In the genomic region with DNA sequence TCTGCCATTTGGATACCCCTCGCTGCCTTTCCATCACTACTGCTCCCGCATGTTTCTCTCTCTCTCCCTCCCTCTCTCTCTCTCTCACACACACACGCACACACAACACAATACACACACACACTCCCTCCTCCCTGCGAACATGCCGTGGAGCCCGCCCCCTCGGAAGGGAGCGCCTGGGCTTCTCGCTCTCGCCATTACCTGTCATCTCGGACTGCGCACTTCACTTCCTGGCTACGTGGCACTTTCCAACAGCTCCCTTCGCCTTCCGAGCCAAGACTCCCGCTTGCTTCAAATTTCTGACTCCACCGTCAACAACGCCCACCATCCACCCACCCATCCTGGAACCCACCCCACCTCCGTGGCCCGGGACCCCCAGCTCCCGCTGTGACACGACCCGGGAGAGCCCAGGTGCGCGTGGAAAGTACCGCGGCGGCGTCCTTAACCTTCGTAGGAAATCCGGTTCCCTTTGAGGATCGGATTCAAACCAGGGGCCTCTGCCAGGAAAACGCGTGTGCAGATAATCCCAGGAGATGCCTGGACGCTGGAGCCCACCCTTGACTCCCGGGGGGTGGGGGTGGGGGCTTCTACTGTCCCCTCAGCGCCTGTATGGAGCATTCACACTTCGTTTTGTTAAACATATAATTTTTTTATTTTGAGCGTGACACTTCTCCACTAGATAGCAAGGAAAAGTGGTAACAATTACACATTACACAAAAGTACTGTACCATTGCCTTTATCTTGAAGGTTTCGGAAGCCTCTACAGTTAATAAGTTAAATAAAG, we compare ENCODE assay signal across 1 cellular context.
TF ChIP-seq lines count a peak whose summit lies in the region.

No MANE protein-coding gene starts in this region.

TF ChIP-seq in GM23338, 12 proteins besides CTCF, POLR2A, EP300 and RAD21:
- TF ChIP-seq, protein P1, sequence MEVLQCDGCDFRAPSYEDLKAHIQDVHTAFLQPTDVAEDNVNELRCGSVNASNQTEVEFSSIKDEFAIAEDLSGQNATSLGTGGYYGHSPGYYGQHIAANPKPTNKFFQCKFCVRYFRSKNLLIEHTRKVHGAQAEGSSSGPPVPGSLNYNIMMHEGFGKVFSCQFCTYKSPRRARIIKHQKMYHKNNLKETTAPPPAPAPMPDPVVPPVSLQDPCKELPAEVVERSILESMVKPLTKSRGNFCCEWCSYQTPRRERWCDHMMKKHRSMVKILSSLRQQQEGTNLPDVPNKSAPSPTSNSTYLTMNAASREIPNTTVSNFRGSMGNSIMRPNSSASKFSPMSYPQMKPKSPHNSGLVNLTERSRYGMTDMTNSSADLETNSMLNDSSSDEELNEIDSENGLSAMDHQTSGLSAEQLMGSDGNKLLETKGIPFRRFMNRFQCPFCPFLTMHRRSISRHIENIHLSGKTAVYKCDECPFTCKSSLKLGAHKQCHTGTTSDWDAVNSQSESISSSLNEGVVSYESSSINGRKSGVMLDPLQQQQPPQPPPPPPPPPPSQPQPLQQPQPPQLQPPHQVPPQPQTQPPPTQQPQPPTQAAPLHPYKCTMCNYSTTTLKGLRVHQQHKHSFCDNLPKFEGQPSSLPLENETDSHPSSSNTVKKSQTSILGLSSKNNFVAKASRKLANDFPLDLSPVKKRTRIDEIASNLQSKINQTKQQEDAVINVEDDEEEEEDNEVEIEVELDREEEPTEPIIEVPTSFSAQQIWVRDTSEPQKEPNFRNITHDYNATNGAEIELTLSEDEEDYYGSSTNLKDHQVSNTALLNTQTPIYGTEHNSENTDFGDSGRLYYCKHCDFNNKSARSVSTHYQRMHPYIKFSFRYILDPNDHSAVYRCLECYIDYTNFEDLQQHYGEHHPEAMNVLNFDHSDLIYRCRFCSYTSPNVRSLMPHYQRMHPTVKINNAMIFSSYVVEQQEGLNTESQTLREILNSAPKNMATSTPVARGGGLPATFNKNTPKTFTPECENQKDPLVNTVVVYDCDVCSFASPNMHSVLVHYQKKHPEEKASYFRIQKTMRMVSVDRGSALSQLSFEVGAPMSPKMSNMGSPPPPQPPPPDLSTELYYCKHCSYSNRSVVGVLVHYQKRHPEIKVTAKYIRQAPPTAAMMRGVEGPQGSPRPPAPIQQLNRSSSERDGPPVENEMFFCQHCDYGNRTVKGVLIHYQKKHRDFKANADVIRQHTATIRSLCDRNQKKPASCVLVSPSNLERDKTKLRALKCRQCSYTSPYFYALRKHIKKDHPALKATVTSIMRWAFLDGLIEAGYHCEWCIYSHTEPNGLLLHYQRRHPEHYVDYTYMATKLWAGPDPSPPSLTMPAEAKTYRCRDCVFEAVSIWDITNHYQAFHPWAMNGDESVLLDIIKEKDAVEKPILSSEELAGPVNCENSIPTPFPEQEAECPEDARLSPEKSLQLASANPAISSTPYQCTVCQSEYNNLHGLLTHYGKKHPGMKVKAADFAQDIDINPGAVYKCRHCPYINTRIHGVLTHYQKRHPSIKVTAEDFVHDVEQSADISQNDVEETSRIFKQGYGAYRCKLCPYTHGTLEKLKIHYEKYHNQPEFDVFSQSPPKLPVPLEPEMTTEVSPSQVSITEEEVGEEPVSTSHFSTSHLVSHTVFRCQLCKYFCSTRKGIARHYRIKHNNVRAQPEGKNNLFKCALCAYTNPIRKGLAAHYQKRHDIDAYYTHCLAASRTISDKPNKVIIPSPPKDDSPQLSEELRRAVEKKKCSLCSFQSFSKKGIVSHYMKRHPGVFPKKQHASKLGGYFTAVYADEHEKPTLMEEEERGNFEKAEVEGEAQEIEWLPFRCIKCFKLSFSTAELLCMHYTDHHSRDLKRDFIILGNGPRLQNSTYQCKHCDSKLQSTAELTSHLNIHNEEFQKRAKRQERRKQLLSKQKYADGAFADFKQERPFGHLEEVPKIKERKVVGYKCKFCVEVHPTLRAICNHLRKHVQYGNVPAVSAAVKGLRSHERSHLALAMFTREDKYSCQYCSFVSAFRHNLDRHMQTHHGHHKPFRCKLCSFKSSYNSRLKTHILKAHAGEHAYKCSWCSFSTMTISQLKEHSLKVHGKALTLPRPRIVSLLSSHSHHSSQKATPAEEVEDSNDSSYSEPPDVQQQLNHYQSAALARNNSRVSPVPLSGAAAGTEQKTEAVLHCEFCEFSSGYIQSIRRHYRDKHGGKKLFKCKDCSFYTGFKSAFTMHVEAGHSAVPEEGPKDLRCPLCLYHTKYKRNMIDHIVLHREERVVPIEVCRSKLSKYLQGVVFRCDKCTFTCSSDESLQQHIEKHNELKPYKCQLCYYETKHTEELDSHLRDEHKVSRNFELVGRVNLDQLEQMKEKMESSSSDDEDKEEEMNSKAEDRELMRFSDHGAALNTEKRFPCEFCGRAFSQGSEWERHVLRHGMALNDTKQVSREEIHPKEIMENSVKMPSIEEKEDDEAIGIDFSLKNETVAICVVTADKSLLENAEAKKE (CRISPR knock-in tag; IDR thresholded peaks at IDR 0.05) = no peak
- TF ChIP-seq ZNF114 (CRISPR knock-in tag; IDR thresholded peaks at IDR 0.05) (no peak), EZH2phosphoT487 (IDR thresholded peaks at IDR 0.05; ENCODE audit: unreplicated experiment) (no peak), NANOG (IDR thresholded peaks at IDR 0.05; ENCODE audit: borderline replicate concordance) (no peak), EZH2 (IDR thresholded peaks at IDR 0.05; ENCODE audit: low read depth, unreplicated experiment) (no peak), JUNB (IDR thresholded peaks at IDR 0.05; ENCODE audit: unreplicated experiment) (no peak)
- TF ChIP-seq, protein P2, sequence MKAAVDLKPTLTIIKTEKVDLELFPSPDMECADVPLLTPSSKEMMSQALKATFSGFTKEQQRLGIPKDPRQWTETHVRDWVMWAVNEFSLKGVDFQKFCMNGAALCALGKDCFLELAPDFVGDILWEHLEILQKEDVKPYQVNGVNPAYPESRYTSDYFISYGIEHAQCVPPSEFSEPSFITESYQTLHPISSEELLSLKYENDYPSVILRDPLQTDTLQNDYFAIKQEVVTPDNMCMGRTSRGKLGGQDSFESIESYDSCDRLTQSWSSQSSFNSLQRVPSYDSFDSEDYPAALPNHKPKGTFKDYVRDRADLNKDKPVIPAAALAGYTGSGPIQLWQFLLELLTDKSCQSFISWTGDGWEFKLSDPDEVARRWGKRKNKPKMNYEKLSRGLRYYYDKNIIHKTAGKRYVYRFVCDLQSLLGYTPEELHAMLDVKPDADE (IDR thresholded peaks at IDR 0.05) = no peak
- TF ChIP-seq, protein P3, sequence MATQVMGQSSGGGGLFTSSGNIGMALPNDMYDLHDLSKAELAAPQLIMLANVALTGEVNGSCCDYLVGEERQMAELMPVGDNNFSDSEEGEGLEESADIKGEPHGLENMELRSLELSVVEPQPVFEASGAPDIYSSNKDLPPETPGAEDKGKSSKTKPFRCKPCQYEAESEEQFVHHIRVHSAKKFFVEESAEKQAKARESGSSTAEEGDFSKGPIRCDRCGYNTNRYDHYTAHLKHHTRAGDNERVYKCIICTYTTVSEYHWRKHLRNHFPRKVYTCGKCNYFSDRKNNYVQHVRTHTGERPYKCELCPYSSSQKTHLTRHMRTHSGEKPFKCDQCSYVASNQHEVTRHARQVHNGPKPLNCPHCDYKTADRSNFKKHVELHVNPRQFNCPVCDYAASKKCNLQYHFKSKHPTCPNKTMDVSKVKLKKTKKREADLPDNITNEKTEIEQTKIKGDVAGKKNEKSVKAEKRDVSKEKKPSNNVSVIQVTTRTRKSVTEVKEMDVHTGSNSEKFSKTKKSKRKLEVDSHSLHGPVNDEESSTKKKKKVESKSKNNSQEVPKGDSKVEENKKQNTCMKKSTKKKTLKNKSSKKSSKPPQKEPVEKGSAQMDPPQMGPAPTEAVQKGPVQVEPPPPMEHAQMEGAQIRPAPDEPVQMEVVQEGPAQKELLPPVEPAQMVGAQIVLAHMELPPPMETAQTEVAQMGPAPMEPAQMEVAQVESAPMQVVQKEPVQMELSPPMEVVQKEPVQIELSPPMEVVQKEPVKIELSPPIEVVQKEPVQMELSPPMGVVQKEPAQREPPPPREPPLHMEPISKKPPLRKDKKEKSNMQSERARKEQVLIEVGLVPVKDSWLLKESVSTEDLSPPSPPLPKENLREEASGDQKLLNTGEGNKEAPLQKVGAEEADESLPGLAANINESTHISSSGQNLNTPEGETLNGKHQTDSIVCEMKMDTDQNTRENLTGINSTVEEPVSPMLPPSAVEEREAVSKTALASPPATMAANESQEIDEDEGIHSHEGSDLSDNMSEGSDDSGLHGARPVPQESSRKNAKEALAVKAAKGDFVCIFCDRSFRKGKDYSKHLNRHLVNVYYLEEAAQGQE (IDR thresholded peaks at IDR 0.05; ENCODE audit: unreplicated experiment) = no peak
